Comparison of ENCODE assay signal across 34 cellular contexts in the genomic region with DNA sequence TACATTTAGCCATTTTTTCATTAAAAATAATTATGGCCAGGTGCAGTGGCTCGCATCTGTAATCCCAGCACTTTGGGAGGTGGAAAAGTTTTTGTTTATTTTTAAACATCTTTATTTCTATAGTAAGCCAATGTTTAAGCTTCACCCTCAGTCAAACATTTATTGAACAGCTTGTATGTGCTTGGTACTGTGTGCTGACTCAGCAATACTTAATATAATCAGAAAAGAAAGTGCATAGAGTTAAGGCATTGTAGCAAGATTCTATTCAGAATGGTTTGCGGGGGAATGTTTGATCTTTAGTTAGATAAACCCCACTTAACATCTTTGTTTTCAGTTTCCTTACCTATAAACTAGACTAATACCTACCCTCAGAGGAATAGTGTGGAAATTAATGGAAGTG.
"Had no signal": no experiment of that assay in that cellular context is flagged by ENCODE, and none has a peak within 500 bp of the region (broad histone marks: within the 10 kb centered on the region; RNA-seq: fewer than 3 reads in every experiment).

No MANE protein-coding gene starts in this region.

- H3K36me3 ChIP-seq: breast epithelium had no signal

- H3K4me3 ChIP-seq: adrenal gland, body of pancreas, breast epithelium had no signal

- DNase-seq: activated B cell treated with CpG ODN at 0.5 μM for 24 hours; activated CD4-positive, alpha-beta memory T cell treated with anti-CD3 and anti-CD28 coated beads for 36 hours; activated CD4-positive, alpha-beta T cell treated with anti-CD3 and anti-CD28 coated beads for 4 hours; activated CD4-positive, alpha-beta T cell treated with anti-CD3 and anti-CD28 coated beads, Interleukin-2, amount 10 ng/mL, durations not matched to agents 24 days and 14 days; activated CD4-positive, alpha-beta T cell treated with anti-CD3 and anti-CD28 coated beads, Interleukin-2, amount 50 U/mL, for 1 hour; activated CD4-positive, alpha-beta T cell treated with anti-CD3 and anti-CD28 coated beads, Interleukin-2, amount 50 U/mL, for 4 hours; activated CD4-positive, CD25-positive, alpha-beta regulatory T cell treated with anti-CD3 and anti-CD28 coated beads, Interleukin-2, amount 50 U/mL, for 72 hours; activated CD8-positive, alpha-beta memory T cell treated with anti-CD3 and anti-CD28 coated beads, Interleukin-2, amount 50 U/mL, for 4 hours; activated CD8-positive, alpha-beta T cell treated with anti-CD3 and anti-CD28 coated beads for 36 hours; activated effector memory CD4-positive, alpha-beta T cell treated with anti-CD3 and anti-CD28 coated beads, Interleukin-2, amount 50 U/mL, for 16 hours; activated gamma-delta T cell treated with Interleukin-2 at 50 U/mL for 16 hours; activated naive CD4-positive, alpha-beta T cell; activated naive CD4-positive, alpha-beta T cell treated with anti-CD3 and anti-CD28 coated beads for 36 hours; activated naive CD4-positive, alpha-beta T cell treated with anti-CD3 and anti-CD28 coated beads, Interleukin-2, amount 50 U/mL, for 16 hours; activated naive CD8-positive, alpha-beta T cell treated with anti-CD3 and anti-CD28 coated beads for 36 hours; activated T-cell treated with anti-CD3 and anti-CD28 coated beads for 4 hours; activated T-cell treated with anti-CD3 and anti-CD28 coated beads, Interleukin-2, amount 50 U/mL, for 1 hour; activated T-cell treated with anti-CD3 and anti-CD28 coated beads, Interleukin-2, amount 50 U/mL, for 4 hours; activated T-cell treated with anti-CD3 and anti-CD28 coated beads, Interleukin-2, amount 50 U/mL, for 72 hours; adrenal gland; amniotic stem cell; aorta; body of pancreas; brain microvascular endothelial cell; central memory CD4-positive, alpha-beta T cell; T-helper 1 cell; T-helper 2 cell; T-helper 9 cell had no signal

- H3K4me1 ChIP-seq: adrenal gland, breast epithelium had no signal

- ATAC-seq: activated CD8-positive, alpha-beta T cell treated with anti-CD3 and anti-CD28 coated beads for 36 hours; activated naive CD4-positive, alpha-beta T cell treated with anti-CD3 and anti-CD28 coated beads, Interleukin-2, amount 50 U/mL, for 72 hours; activated T-cell treated with anti-CD3 and anti-CD28 coated beads, Interleukin-2, amount 50 U/mL, for 4 hours; activated T-cell treated with anti-CD3 and anti-CD28 coated beads, Interleukin-2, amount 50 U/mL, for 72 hours; activated T-helper 17 cell treated with anti-CD3 and anti-CD28 coated beads, Interleukin-2, amount 50 U/mL, for 72 hours; body of pancreas had no signal

- H3K27me3 ChIP-seq: adrenal gland, body of pancreas, brain microvascular endothelial cell, breast epithelium had no signal

- FAIRE-seq: astrocyte, TTC549 had no signal

- H3K27ac ChIP-seq: adrenal gland, body of pancreas, brain microvascular endothelial cell, breast epithelium, VCaP had no signal

- H3K9me3 ChIP-seq: adrenal gland, body of pancreas, breast epithelium had no signal
